In genomic region chr4:64144994-64145393, GRCh38 we compare ENCODE assay signal across 28 cellular contexts.
DNase-seq lines count a peak whose midpoint lies in the region; ATAC-seq and TF ChIP-seq lines count a peak whose summit lies in the region.
"Had no signal": no experiment of that assay in that cellular context is flagged by ENCODE, and none has a peak within 500 bp of the region (broad histone marks: within the 10 kb centered on the region; RNA-seq: fewer than 3 reads in every experiment).

No MANE protein-coding gene starts in this region.

- H3K36me3 ChIP-seq in RWPE2 (ENCODE audit: low read depth) (no peaks in the 10 kb centered on the region), prostate gland (no peaks in the 10 kb centered on the region)
- H3K36me3 ChIP-seq: adrenal gland; BLaER1 treated with 17β-estradiol and CSF1 and Interleukin-3, amounts not matched to agents 10 nM and 100 nM; breast epithelium; colonic mucosa; pancreas; sigmoid colon; suprapubic skin had no signal

- 4% methylated on average over 1 of the region's 1 CpG for WGBS in prostate gland

- H3K4me3 ChIP-seq in RWPE2 (ENCODE audit: severe bottlenecking) (no peak overlapping the region), prostate gland (no peak overlapping the region)
- H3K4me3 ChIP-seq: A549; adrenal gland; BLaER1 treated with 17β-estradiol and CSF1 and Interleukin-3, amounts not matched to agents 10 nM and 100 nM; breast epithelium; colonic mucosa; GM12878; pancreas; sigmoid colon; SK-N-MC; suprapubic skin had no signal

- no peak for TF ChIP-seq POLR2A in prostate gland (IDR thresholded peaks at IDR 0.05)

- H3K9me3 ChIP-seq in RWPE2 (ENCODE audit: severe bottlenecking) = no peaks in the 10 kb centered on the region
- no peaks in the 10 kb centered on the region for H3K9me3 ChIP-seq in prostate gland
- H3K9me3 ChIP-seq: A549, adrenal gland, colonic mucosa, pancreas, suprapubic skin had no signal

- intact Hi-C loops in prostate gland (cut with DNase I) = no loop called here

- H3K27ac ChIP-seq in RWPE2 (ENCODE audit: poor library complexity, severe bottlenecking) (no peak overlapping the region), prostate gland (no peak overlapping the region)
- H3K27ac ChIP-seq: A549; adrenal gland; BLaER1 treated with 17β-estradiol and CSF1 and Interleukin-3, amounts not matched to agents 10 nM and 100 nM; breast epithelium; colonic mucosa; KMS-11; pancreas; sigmoid colon; SK-N-MC; suprapubic skin had no signal

- DNase-seq in NCI-H146 (lab: John Stamatoyannopoulos, UW) = peak; percentile 19
- no peak for DNase-seq in NCI-H146 treated with DMSO at 0.1 percent for 48 hours (lab: John Stamatoyannopoulos, UW; ENCODE audit: unreplicated experiment)
- peak; percentile 80 for DNase-seq in NCI-H1694 treated with DMSO at 0.1 percent for 48 hours (lab: John Stamatoyannopoulos, UW)
- no peak for DNase-seq in RWPE2 (ENCODE audit: low spot score)
- peak; percentile 87 for DNase-seq in prostate gland (ENCODE audit: low spot score)
- no peak for DNase-seq in globus pallidus (ENCODE audit: low spot score)
- DNase-seq in NCI-H748 (lab: John Stamatoyannopoulos, UW; ENCODE audit: unreplicated experiment) = no peak
- DNase-seq: activated CD4-positive, alpha-beta memory T cell treated with anti-CD3 and anti-CD28 coated beads, Interleukin-2, amount 10 ng/mL, durations not matched to agents 7 days and 5 days; activated gamma-delta T cell treated with Interleukin-2 at 50 U/mL for 16 hours; adrenal gland; colonic mucosa; GF-D8; H9; left cardiac atrium; mesendoderm; natural killer cell; NCI-H1417 treated with DMSO at 0.1 percent for 48 hours; NCI-H524 treated with DMSO at 0.1 percent for 48 hours; sigmoid colon had no signal

- H3K27me3 ChIP-seq in RWPE2 (ENCODE audit: insufficient read depth, poor library complexity, severe bottlenecking) (no peaks in the 10 kb centered on the region), prostate gland (replicated peaks; ENCODE audit: insufficient read depth) (no peaks in the 10 kb centered on the region)
- H3K27me3 ChIP-seq: adrenal gland; BLaER1 treated with 17β-estradiol and CSF1 and Interleukin-3, amounts not matched to agents 10 nM and 100 nM; colonic mucosa; pancreas; sigmoid colon; suprapubic skin had no signal

- H3K4me1 ChIP-seq in RWPE2 (ENCODE audit: insufficient read depth, poor library complexity, severe bottlenecking) = no peaks in the 10 kb centered on the region
- peaks cover 2% of the 10 kb centered on the region for H3K4me1 ChIP-seq in prostate gland (replicated peaks)
- H3K4me1 ChIP-seq: A549; adrenal gland; BLaER1 treated with 17β-estradiol and CSF1 and Interleukin-3, amounts not matched to agents 10 nM and 100 nM; breast epithelium; colonic mucosa; pancreas had no signal

- peak; percentile 19; the same call in 1 of the 3 replicates for ATAC-seq in RWPE2 (ENCODE audit: low read depth)
- ATAC-seq in HG03108 (IDR thresholded peaks at IDR 0.05; ENCODE audit: unreplicated experiment) = no peak
- ATAC-seq: A549, GM12878, left cardiac atrium, natural killer cell, pancreas had no signal

- TF ChIP-seq CTCF in RWPE2 (IDR thresholded peaks at IDR 0.05; ENCODE audit: poor library complexity, severe bottlenecking) = no peak
- peak in 1 of 4 experiments; percentile 4 for TF ChIP-seq CTCF in prostate gland (IDR thresholded peaks at IDR 0.05)

Comparison
In these comparisons a context has a peak if more than half of its experiments do, and no peak if none do; other contexts are left out.
1. DNase-seq: peak in NCI-H146 (single experiment), NCI-H1694 treated with DMSO at 0.1 percent for 48 hours (single experiment) and prostate gland (single experiment); none in NCI-H146 treated with DMSO at 0.1 percent for 48 hours (single experiment), RWPE2 (single experiment), globus pallidus (single experiment) and NCI-H748 (single experiment).